Comparison of ENCODE assay signal across 24 cellular contexts in genomic region chr7:40870108-40870507, GRCh38.
"Had no signal": no experiment of that assay in that cellular context is flagged by ENCODE, and none has a peak within 500 bp of the region (broad histone marks: within the 10 kb centered on the region; RNA-seq: fewer than 3 reads in every experiment).

No MANE protein-coding gene starts in this region.

- H3K9me3 Mint-ChIP-seq: memory B cell had no signal

- H3K27ac ChIP-seq: ascending aorta, neural progenitor cell, thoracic aorta, vagina had no signal

- ATAC-seq: activated naive CD4-positive, alpha-beta T cell treated with anti-CD3 and anti-CD28 coated beads, Interleukin-2, amount 50 U/mL, for 72 hours; activated T-helper 17 cell treated with anti-CD3 and anti-CD28 coated beads, Interleukin-2, amount 50 U/mL, for 72 hours; left colon; naive thymus-derived CD4-positive, alpha-beta T cell; sciatic nerve had no signal

- H3K4me3 ChIP-seq: ascending aorta, neural progenitor cell, smooth muscle cell, thoracic aorta, vagina had no signal

- H2AFZ ChIP-seq: neural progenitor cell had no signal

- H3K36me3 ChIP-seq: ascending aorta, neural progenitor cell, thoracic aorta, vagina had no signal

- H3K27me3 Mint-ChIP-seq: activated T-helper 17 cell treated with anti-CD3 and anti-CD28 coated beads, Interleukin-2, amount 50 U/mL, for 72 hours; central memory CD8-positive, alpha-beta T cell; memory B cell; naive thymus-derived CD4-positive, alpha-beta T cell; type B pancreatic cell had no signal

- H3K4me1 ChIP-seq: ascending aorta, vagina had no signal

- DNase-seq: activated CD4-positive, alpha-beta T cell treated with anti-CD3 and anti-CD28 coated beads for 1 hour; activated CD4-positive, alpha-beta T cell treated with anti-CD3 and anti-CD28 coated beads, Interleukin-2, amount 50 U/mL, for 1 hour; activated T-cell treated with anti-CD3 and anti-CD28 coated beads, Interleukin-2, amount 50 U/mL, for 1 hour; cortex of kidney; erythroblast; foreskin fibroblast; left colon; naive thymus-derived CD4-positive, alpha-beta T cell; posterior cingulate gyrus; stimulated activated CD4-positive, alpha-beta T cell treated with anti-CD3 and anti-CD28 coated beads, Interleukin-15, amount 100 ng/mL, for 24 hours; stimulated activated CD4-positive, alpha-beta T cell treated with anti-CD3 and anti-CD28 coated beads, Interleukin-2, amount 100 ng/mL, for 48 hours; stimulated activated naive CD4-positive, alpha-beta T cell treated with Interleukin-2 at 50 U/mL for 16 hours; T-helper 9 cell had no signal

- H3K4me1 Mint-ChIP-seq: activated T-helper 17 cell treated with anti-CD3 and anti-CD28 coated beads, Interleukin-2, amount 50 U/mL, for 72 hours; central memory CD8-positive, alpha-beta T cell; memory B cell; naive thymus-derived CD4-positive, alpha-beta T cell had no signal

- H3K4me2 ChIP-seq: neural progenitor cell, smooth muscle cell had no signal

- H3K36me3 Mint-ChIP-seq: activated naive CD4-positive, alpha-beta T cell treated with anti-CD3 and anti-CD28 coated beads, Interleukin-2, amount 50 U/mL, for 72 hours; memory B cell; naive thymus-derived CD4-positive, alpha-beta T cell; neural progenitor cell; type B pancreatic cell had no signal

- H3K27me3 ChIP-seq: ascending aorta, neural progenitor cell, vagina had no signal

- H3K4me3 Mint-ChIP-seq: activated T-helper 17 cell treated with anti-CD3 and anti-CD28 coated beads, Interleukin-2, amount 50 U/mL, for 72 hours; central memory CD8-positive, alpha-beta T cell; memory B cell; naive thymus-derived CD4-positive, alpha-beta T cell; neural progenitor cell; type B pancreatic cell had no signal

- H3K27ac Mint-ChIP-seq: activated naive CD4-positive, alpha-beta T cell treated with anti-CD3 and anti-CD28 coated beads, Interleukin-2, amount 50 U/mL, for 72 hours; activated T-helper 17 cell treated with anti-CD3 and anti-CD28 coated beads, Interleukin-2, amount 50 U/mL, for 72 hours; memory B cell; naive thymus-derived CD4-positive, alpha-beta T cell; neural progenitor cell; type B pancreatic cell had no signal

- H3K9ac ChIP-seq: neural progenitor cell had no signal

- H3K9me3 ChIP-seq: thoracic aorta, vagina had no signal
